Comparison of ENCODE assay signal across 8 cellular contexts in the genomic region with DNA sequence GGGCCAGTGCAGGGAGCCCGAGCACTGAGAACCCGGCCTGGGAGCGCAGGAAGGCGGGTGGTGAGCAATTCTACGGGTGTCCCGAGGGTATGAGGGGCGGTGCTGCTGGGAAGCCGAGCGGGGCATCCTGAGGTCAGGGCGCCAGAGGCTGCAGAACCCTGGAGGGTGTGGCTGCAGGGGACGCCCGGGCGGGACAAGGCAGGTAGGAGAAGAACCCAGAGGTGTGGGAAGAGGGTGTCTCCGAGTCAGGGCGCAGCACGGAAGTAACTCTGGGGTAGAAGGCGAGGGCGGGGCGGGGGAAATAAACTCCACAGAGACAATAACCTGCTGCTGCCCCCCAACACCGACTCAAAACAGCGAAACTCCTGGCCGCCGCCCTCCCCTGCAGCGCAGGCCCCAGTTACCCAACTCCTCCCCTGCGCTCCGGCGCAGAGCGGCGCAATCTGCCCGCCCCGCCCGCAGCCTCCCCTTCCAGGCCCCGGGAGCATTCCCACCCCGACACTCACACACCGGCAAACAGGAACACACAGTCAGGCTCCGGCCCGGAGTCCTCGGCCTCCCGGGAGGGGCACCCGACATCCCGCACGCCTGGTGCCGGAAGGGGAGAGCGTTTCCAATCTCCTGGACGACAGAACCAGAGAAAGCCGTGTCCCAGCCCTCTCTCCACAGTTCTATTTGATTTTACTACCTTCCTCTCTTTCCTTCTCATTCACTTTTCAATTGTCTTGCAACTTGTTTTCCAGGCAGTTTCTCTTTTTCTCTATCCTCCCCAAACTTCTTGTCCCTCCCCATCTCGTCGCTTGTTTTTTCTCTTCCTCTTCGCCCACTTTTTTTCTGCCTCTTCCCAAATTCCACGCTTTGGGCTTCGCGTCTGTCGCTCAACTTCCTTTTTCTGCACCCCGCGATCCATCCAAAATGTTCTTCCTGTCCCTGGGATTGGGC. TPM values are rescaled to one million over a fixed set of nuclear protein-coding genes. Genes with fewer than 3 reads are reported as not detected.
DNase-seq lines count a peak whose midpoint lies in the region; ATAC-seq and TF ChIP-seq lines count a peak whose summit lies in the region.

No MANE protein-coding gene starts in this region.

- ATAC-seq in Right ventricle myocardium inferior (no peak), GM21825 (IDR thresholded peaks at IDR 0.05; ENCODE audit: unreplicated experiment) (no peak), GM18498 (IDR thresholded peaks at IDR 0.05; ENCODE audit: unreplicated experiment) (no peak)
- ATAC-seq in activated CD8-positive, alpha-beta T cell treated with anti-CD3 and anti-CD28 coated beads for 36 hours = no peak

- no peak for TF ChIP-seq POLR2A in tibial nerve (IDR thresholded peaks at IDR 0.05)

- no peaks in the 10 kb centered on the region for H3K9me3 ChIP-seq in cardiac muscle cell (ENCODE audit: low read depth)
- H3K9me3 ChIP-seq in tibial nerve = peaks cover 0 to 17% (median 0%) of the 10 kb centered on the region in 4 donors

- POLR2A ChIA-PET in activated CD8-positive, alpha-beta T cell treated with anti-CD3 and anti-CD28 coated beads for 36 hours (lab: Charles Lee) = no interaction called here

- H3K4me3 ChIP-seq in cardiac muscle cell (peak overlapping the region; percentile 34), tibial nerve (peak overlapping the region in 3 of 4 donors; percentile 3 to 39 (median 31))

- TF ChIP-seq CTCF in cardiac muscle cell (IDR thresholded peaks at IDR 0.05; ENCODE audit: low read depth, low read length) = no peak
- TF ChIP-seq CTCF in activated CD8-positive, alpha-beta T cell treated with anti-CD3 and anti-CD28 coated beads for 36 hours (IDR thresholded peaks at IDR 0.05) = no peak
- TF ChIP-seq CTCF in tibial nerve (IDR thresholded peaks at IDR 0.05) = no peak

- H3K9me3 Mint-ChIP-seq in activated CD8-positive, alpha-beta T cell treated with anti-CD3 and anti-CD28 coated beads for 36 hours = peaks cover 5% of the 10 kb centered on the region

- H3K27ac Mint-ChIP-seq in activated CD8-positive, alpha-beta T cell treated with anti-CD3 and anti-CD28 coated beads for 36 hours = no peak overlapping the region

- peak overlapping the region; percentile 61 for H3K4me3 Mint-ChIP-seq in activated CD8-positive, alpha-beta T cell treated with anti-CD3 and anti-CD28 coated beads for 36 hours

- H3K36me3 ChIP-seq in cardiac muscle cell (no peaks in the 10 kb centered on the region), tibial nerve (no peaks in the 10 kb centered on the region)

- no peak overlapping the region for H3K27ac ChIP-seq in cardiac muscle cell
- no peak overlapping the region for H3K27ac ChIP-seq in tibial nerve

- CTCF ChIA-PET in activated CD8-positive, alpha-beta T cell treated with anti-CD3 and anti-CD28 coated beads for 36 hours (lab: Charles Lee) = interaction anchor here (1.0 kb wide), 1 partner anchor 175 kb away, joined by 6 read pairs; no protein-coding TSS in a partner anchor

- no peaks in the 10 kb centered on the region for H3K36me3 Mint-ChIP-seq in activated CD8-positive, alpha-beta T cell treated with anti-CD3 and anti-CD28 coated beads for 36 hours (ENCODE audit: low read depth)

- WGBS in tibial nerve, 2 donors = 3 to 5% methylated on average over 42 to 55 of the region's 55 CpGs

- H3K4me1 Mint-ChIP-seq in activated CD8-positive, alpha-beta T cell treated with anti-CD3 and anti-CD28 coated beads for 36 hours (ENCODE audit: low read depth) = peaks cover 30% of the 10 kb centered on the region

- intact Hi-C loops in Right ventricle myocardium inferior (cut with DNase I) = no loop called here
- intact Hi-C loops in activated CD8-positive, alpha-beta T cell treated with anti-CD3 and anti-CD28 coated beads for 36 hours (cut with micrococcal nuclease) = no loop called here

- no peak for TF ChIP-seq EP300 in tibial nerve (IDR thresholded peaks at IDR 0.05)

- H3K4me1 ChIP-seq in cardiac muscle cell (ENCODE audit: low read depth) (peaks cover 15% of the 10 kb centered on the region), tibial nerve (peaks cover 0 to 51% (median 26%) of the 10 kb centered on the region in 4 donors)

- H3K27me3 Mint-ChIP-seq in activated CD8-positive, alpha-beta T cell treated with anti-CD3 and anti-CD28 coated beads for 36 hours = peaks cover 67% of the 10 kb centered on the region

- H3K27me3 ChIP-seq in cardiac muscle cell (peaks cover 82% of the 10 kb centered on the region), tibial nerve (peaks cover 0 to 86% of the 10 kb centered on the region in 2 donors)

- DNase-seq in cardiac muscle cell (ENCODE audit: low read depth in 1 of 2, low spot score in 1 of 2) (peak; percentile 17 to 19), Right ventricle myocardium inferior (ENCODE audit: missing footprints) (no peak), iPS-NIHi11 (ENCODE audit: low spot score) (peak; percentile 60), tibial nerve (ENCODE audit: low spot score in 2 of 2) (no peak), NCI-H345 (lab: John Stamatoyannopoulos, UW) (no peak)
- peak; percentile 12 for DNase-seq in activated CD8-positive, alpha-beta T cell treated with anti-CD3 and anti-CD28 coated beads for 36 hours

RNA-seq across cellular contexts. Expression of a gene that starts 2.4 kb away (rescaled TPM):
- total RNA-seq in cardiac muscle cell (0.25 TPM in 1 of 2 replicates, not detected in the other), Right ventricle myocardium inferior (0.11 TPM), tibial nerve (under 1 TPM in 2 of 4 donors, not detected in 2; under 0.01 to 0.21 TPM)
- 0.06 and 0.17 TPM in 2 replicates for polyA plus RNA-seq in cardiac muscle cell
- not detected for total RNA-seq in activated CD8-positive, alpha-beta T cell treated with anti-CD3 and anti-CD28 coated beads for 36 hours

RNA-seq across cellular contexts. Expression of a gene that starts 31.9 kb away (rescaled TPM):
- total RNA-seq in cardiac muscle cell (22.1 and 25.7 TPM in 2 replicates), Right ventricle myocardium inferior (5.4 TPM), tibial nerve (10 to 100 TPM; 26.7 to 38.4 (median 29.0) TPM)
- 15.3 and 20.9 TPM in 2 replicates for polyA plus RNA-seq in cardiac muscle cell
- 1 to 10 TPM; 7.0 to 8.5 TPM for total RNA-seq in activated CD8-positive, alpha-beta T cell treated with anti-CD3 and anti-CD28 coated beads for 36 hours

Comparison
In these comparisons a context has a peak if more than half of its experiments do, and no peak if none do; other contexts are left out.
1. DNase-seq: peak in cardiac muscle cell (2 of 2), activated CD8-positive, alpha-beta T cell treated with anti-CD3 and anti-CD28 coated beads for 36 hours (single experiment) and iPS-NIHi11 (single experiment); none in Right ventricle myocardium inferior (single experiment), tibial nerve (0 of 2) and NCI-H345 (single experiment).